ENCODE assay signal across 15 cellular contexts in the genomic region with DNA sequence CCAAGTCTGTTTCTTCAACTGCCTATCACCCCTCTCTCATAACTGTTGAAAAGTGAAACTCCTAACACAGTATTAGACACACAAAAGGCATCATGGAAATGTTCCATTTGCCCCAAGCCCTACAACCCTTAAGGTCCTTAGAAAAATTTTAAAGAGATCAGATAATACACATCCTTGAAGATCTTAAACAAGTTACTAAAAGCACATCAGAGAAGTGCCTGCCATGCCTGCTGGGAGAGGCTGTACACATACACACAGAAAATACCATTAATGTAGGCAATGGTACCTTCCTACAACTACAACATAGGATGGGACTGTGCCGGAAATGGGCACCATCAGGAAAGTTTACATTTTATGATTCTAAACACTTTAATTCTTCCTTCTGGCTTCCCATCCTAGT. TPM values are rescaled to one million over a fixed set of nuclear protein-coding genes. Genes with fewer than 3 reads are reported as not detected.
DNase-seq lines count a peak whose midpoint lies in the region; ATAC-seq and TF ChIP-seq lines count a peak whose summit lies in the region.
"Had no signal": no experiment of that assay in that cellular context is flagged by ENCODE, and none has a peak within 500 bp of the region (broad histone marks: within the 10 kb centered on the region; RNA-seq: fewer than 3 reads in every experiment).

No MANE protein-coding gene starts in this region.

- no peak for TF ChIP-seq CTCF in GM23338 (conservative IDR thresholded peaks at IDR 0.05; ENCODE audit: low read depth in 2 of 2)

- H3K9me3 ChIP-seq in BLaER1 (no peaks in the 10 kb centered on the region), mesodermal cell (ENCODE audit: control insufficient read depth, low read length) (no peaks in the 10 kb centered on the region)
- H3K9me3 ChIP-seq: esophagus muscularis mucosa had no signal

- peak overlapping the region; percentile 96 for H3K9ac ChIP-seq in BLaER1

- H3K36me3 ChIP-seq in BLaER1 (peaks cover 17% of the 10 kb centered on the region), GM23338 (ENCODE audit: insufficient read depth) (no peaks in the 10 kb centered on the region), mesodermal cell (ENCODE audit: control insufficient read depth, insufficient read depth, low read length) (no peaks in the 10 kb centered on the region)
- H3K36me3 ChIP-seq: esophagus muscularis mucosa had no signal

- DNase-seq in GM23338 (ENCODE audit: low spot score) (no peak), epidermal melanocyte (ENCODE audit: insufficient read length, low spot score) (no peak), GOT3 (lab: John Stamatoyannopoulos, UW) (no peak), NCI-H2029 treated with DMSO at 0.1 percent for 48 hours (lab: John Stamatoyannopoulos, UW) (no peak)
- DNase-seq in activated naive CD8-positive, alpha-beta T cell treated with anti-CD3 and anti-CD28 coated beads, Interleukin-2, amount 50 U/mL, for 24 hours = no peak
- no peak for DNase-seq in stimulated activated CD8-positive, alpha-beta memory T cell treated with anti-CD3 and anti-CD28 coated beads, Interleukin-4, amount 100 ng/mL, for 48 hours
- DNase-seq: activated CD4-positive, alpha-beta memory T cell treated with anti-CD3 and anti-CD28 coated beads for 36 hours; midbrain; NCI-H2081 treated with DMSO at 0.1 percent for 48 hours; retina; substantia nigra had no signal

- peak overlapping the region; percentile 80 for H3K4me2 ChIP-seq in BLaER1
- H3K4me2 ChIP-seq in GM23338 = peak overlapping the region; percentile 27; the same call in 1 of the 2 replicates

- peaks cover 64% of the 10 kb centered on the region for H3K4me1 ChIP-seq in BLaER1
- H3K4me1 ChIP-seq in GM23338 (ENCODE audit: insufficient read depth) = peaks cover 57% of the 10 kb centered on the region
- H3K4me1 ChIP-seq in mesodermal cell (ENCODE audit: control insufficient read depth, insufficient read depth, low read length, poor library complexity, severe bottlenecking) = peaks cover 32% of the 10 kb centered on the region

- peaks cover 58% of the 10 kb centered on the region for H3K4me1 Mint-ChIP-seq in GM23338
- H3K4me1 Mint-ChIP-seq in activated naive CD8-positive, alpha-beta T cell treated with anti-CD3 and anti-CD28 coated beads, Interleukin-2, amount 50 U/mL, for 24 hours = peaks cover 67% of the 10 kb centered on the region

- H4K20me1 ChIP-seq in BLaER1 (peaks cover 82% of the 10 kb centered on the region), GM23338 (replicated peaks; ENCODE audit: insufficient read depth) (peaks cover 50% of the 10 kb centered on the region)

- H3K27ac Mint-ChIP-seq in GM23338 = no peak overlapping the region
- H3K27ac Mint-ChIP-seq in activated naive CD8-positive, alpha-beta T cell treated with anti-CD3 and anti-CD28 coated beads, Interleukin-2, amount 50 U/mL, for 24 hours = no peak overlapping the region
- H3K27ac Mint-ChIP-seq: activated CD4-positive, alpha-beta memory T cell treated with anti-CD3 and anti-CD28 coated beads for 36 hours; activated naive CD4-positive, alpha-beta T cell treated with anti-CD3 and anti-CD28 coated beads, Interleukin-2, amount 50 U/mL, for 72 hours had no signal

- H3K9me3 Mint-ChIP-seq in GM23338 = peaks cover 3% of the 10 kb centered on the region; the same call in 1 of the 3 replicates
- H3K9me3 Mint-ChIP-seq in activated naive CD8-positive, alpha-beta T cell treated with anti-CD3 and anti-CD28 coated beads, Interleukin-2, amount 50 U/mL, for 24 hours = no peaks in the 10 kb centered on the region
- H3K9me3 Mint-ChIP-seq: activated CD4-positive, alpha-beta memory T cell treated with anti-CD3 and anti-CD28 coated beads for 36 hours; activated naive CD4-positive, alpha-beta T cell treated with anti-CD3 and anti-CD28 coated beads, Interleukin-2, amount 50 U/mL, for 72 hours had no signal

- H3F3A ChIP-seq in GM23338 (replicated peaks; ENCODE audit: low read depth) = 0 out of 2 replicates have a peak, but pooled peaks cover 3% of the 10 kb centered on the region

- peaks cover 76% of the 10 kb centered on the region for H3K79me2 ChIP-seq in GM23338 (replicated peaks; ENCODE audit: insufficient read depth)

- no peaks in the 10 kb centered on the region for H3K9me2 ChIP-seq in GM23338 (ENCODE audit: insufficient read depth)

- H3K27me3 ChIP-seq in BLaER1 (no peaks in the 10 kb centered on the region), GM23338 (ENCODE audit: insufficient read depth) (no peaks in the 10 kb centered on the region)
- H3K27me3 ChIP-seq: esophagus muscularis mucosa had no signal

- peak overlapping the region; percentile 97 for H3K4me3 ChIP-seq in BLaER1
- no peak overlapping the region for H3K4me3 ChIP-seq in GM23338
- H3K4me3 ChIP-seq in mesodermal cell (ENCODE audit: extremely low read depth, insufficient read depth, low read length, poor library complexity, severe bottlenecking) = peak overlapping the region; percentile 32
- H3K4me3 ChIP-seq: esophagus muscularis mucosa had no signal

- H3K27ac ChIP-seq in BLaER1 (peak overlapping the region; percentile 97; the same call in 1 of the 2 replicates), GM23338 (ENCODE audit: low read depth) (no peak overlapping the region), mesodermal cell (ENCODE audit: low read depth, low read length, severe bottlenecking) (no peak overlapping the region)
- H3K27ac ChIP-seq: esophagus muscularis mucosa had no signal

- H3K4me3 Mint-ChIP-seq in GM23338 = no peak overlapping the region
- H3K4me3 Mint-ChIP-seq in activated naive CD8-positive, alpha-beta T cell treated with anti-CD3 and anti-CD28 coated beads, Interleukin-2, amount 50 U/mL, for 24 hours = peak overlapping the region; percentile 41
- H3K4me3 Mint-ChIP-seq: activated CD4-positive, alpha-beta memory T cell treated with anti-CD3 and anti-CD28 coated beads for 36 hours had no signal

- no peak overlapping the region for H2AFZ ChIP-seq in GM23338

- ATAC-seq in GM23338 = no peak
- no peak for ATAC-seq in activated naive CD8-positive, alpha-beta T cell treated with anti-CD3 and anti-CD28 coated beads, Interleukin-2, amount 50 U/mL, for 24 hours
- ATAC-seq: activated naive CD4-positive, alpha-beta T cell treated with anti-CD3 and anti-CD28 coated beads, Interleukin-2, amount 50 U/mL, for 72 hours had no signal

- peaks cover 7% of the 10 kb centered on the region for H3K27me3 Mint-ChIP-seq in GM23338 (ENCODE audit: insufficient read depth, low read depth, poor library complexity)
- no peaks in the 10 kb centered on the region for H3K27me3 Mint-ChIP-seq in activated naive CD8-positive, alpha-beta T cell treated with anti-CD3 and anti-CD28 coated beads, Interleukin-2, amount 50 U/mL, for 24 hours
- H3K27me3 Mint-ChIP-seq: activated CD4-positive, alpha-beta memory T cell treated with anti-CD3 and anti-CD28 coated beads for 36 hours had no signal

- peaks cover 4% of the 10 kb centered on the region; the same call in 2 of the 3 replicates for H3K36me3 Mint-ChIP-seq in GM23338 (ENCODE audit: low read depth)
- peaks cover 9% of the 10 kb centered on the region for H3K36me3 Mint-ChIP-seq in activated naive CD8-positive, alpha-beta T cell treated with anti-CD3 and anti-CD28 coated beads, Interleukin-2, amount 50 U/mL, for 24 hours (ENCODE audit: low read depth)

- no CpG with 5 or more reads among the region's 1 CpG for WGBS in mesodermal cell (ENCODE audit: insufficient coverage in 2 of 2), 2 experiments

TF ChIP-seq in GM23338, 12 proteins besides CTCF, POLR2A, EP300 and RAD21 (continues in another document):
- TF ChIP-seq, protein P1, sequence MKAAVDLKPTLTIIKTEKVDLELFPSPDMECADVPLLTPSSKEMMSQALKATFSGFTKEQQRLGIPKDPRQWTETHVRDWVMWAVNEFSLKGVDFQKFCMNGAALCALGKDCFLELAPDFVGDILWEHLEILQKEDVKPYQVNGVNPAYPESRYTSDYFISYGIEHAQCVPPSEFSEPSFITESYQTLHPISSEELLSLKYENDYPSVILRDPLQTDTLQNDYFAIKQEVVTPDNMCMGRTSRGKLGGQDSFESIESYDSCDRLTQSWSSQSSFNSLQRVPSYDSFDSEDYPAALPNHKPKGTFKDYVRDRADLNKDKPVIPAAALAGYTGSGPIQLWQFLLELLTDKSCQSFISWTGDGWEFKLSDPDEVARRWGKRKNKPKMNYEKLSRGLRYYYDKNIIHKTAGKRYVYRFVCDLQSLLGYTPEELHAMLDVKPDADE (IDR thresholded peaks at IDR 0.05) = no peak

RNA-seq across cellular contexts. Expression of a gene that starts 3.3 kb away (rescaled TPM):
- 114 and 135 TPM in 2 replicates for total RNA-seq in GM23338 (2014; rRNA removed; shearing (Covaris generic))
- 19.5 and 25.0 TPM in 2 replicates for polyA plus RNA-seq in GM23338 (2016; fragmentation: Nextera tagmentation; extraction: Ambion mirVana)
- 280 TPM for polyA plus RNA-seq in mesodermal cell (2013, experiment 1 of 2)
- polyA plus RNA-seq in mesodermal cell (2013, experiment 2 of 2) = 294 TPM

RNA-seq across cellular contexts. Expression of a gene that starts 24.9 kb away (rescaled TPM):
- total RNA-seq in GM23338 (2014; rRNA removed; shearing (Covaris generic)) = 36.3 and 40.3 TPM in 2 replicates
- polyA plus RNA-seq in GM23338 (2016; fragmentation: Nextera tagmentation; extraction: Ambion mirVana) = 34.0 and 47.9 TPM in 2 replicates
- polyA plus RNA-seq in mesodermal cell (2013, experiment 1 of 2) = 11.7 TPM
- polyA plus RNA-seq in mesodermal cell (2013, experiment 2 of 2) = 13.8 TPM
